ENCODE assay signal across 1 cellular context in the genomic region with DNA sequence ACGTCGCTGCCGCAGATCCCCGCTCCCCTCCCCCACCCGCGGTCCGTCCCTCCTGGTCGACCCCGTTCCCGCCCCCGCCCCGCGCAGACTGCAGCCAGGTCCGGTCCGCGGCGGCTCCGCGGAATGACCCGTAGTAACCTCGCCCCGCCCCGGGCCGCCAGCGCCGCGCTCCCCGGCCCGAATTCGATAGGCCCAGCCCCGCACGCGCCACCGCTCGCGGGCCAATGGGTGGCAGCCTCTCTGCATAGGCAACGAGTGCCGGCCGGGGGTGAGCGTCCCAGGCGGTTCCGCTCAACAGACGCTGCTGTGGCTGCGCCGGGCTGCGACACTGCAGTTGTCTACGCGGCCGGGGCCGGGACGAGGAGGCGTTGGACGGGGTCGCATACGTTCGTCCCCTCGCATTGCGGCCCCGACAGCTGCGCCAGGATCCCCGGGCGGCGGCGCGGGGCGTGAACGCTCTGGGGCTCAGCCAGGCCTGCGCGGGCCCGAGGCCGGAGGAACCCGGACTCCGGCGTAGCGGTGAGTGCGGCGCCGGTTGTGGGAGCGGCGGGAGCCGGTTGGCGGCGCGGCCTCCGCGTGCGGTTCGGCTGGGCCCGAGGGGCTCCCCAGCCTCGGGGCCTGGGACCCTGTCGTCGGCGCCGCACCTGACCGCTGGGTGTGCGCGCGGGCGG.
TF ChIP-seq lines count a peak whose summit lies in the region.

A gene (plus strand): TSS at position 297 of the 671 bp plus-strand sequence. CDS start 47,737 bp downstream, outside the sequence.

TF ChIP-seq in HepG2, 621 proteins besides CTCF, POLR2A, EP300 and RAD21 (continued from another document and continues in another):
- TF ChIP-seq, protein P1, sequence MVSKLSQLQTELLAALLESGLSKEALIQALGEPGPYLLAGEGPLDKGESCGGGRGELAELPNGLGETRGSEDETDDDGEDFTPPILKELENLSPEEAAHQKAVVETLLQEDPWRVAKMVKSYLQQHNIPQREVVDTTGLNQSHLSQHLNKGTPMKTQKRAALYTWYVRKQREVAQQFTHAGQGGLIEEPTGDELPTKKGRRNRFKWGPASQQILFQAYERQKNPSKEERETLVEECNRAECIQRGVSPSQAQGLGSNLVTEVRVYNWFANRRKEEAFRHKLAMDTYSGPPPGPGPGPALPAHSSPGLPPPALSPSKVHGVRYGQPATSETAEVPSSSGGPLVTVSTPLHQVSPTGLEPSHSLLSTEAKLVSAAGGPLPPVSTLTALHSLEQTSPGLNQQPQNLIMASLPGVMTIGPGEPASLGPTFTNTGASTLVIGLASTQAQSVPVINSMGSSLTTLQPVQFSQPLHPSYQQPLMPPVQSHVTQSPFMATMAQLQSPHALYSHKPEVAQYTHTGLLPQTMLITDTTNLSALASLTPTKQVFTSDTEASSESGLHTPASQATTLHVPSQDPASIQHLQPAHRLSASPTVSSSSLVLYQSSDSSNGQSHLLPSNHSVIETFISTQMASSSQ (IDR thresholded peaks at IDR 0.05; ENCODE audit: low read depth): no peak
- TF ChIP-seq, protein P1 (CRISPR knock-in tag; IDR thresholded peaks at IDR 0.05; ENCODE audit: borderline replicate concordance): peak; percentile 87
- TF ChIP-seq TOPORS (CRISPR knock-in tag; IDR thresholded peaks at IDR 0.05): peak; percentile 98
- TF ChIP-seq ZNF383 (CRISPR knock-in tag; IDR thresholded peaks at IDR 0.05; ENCODE audit: borderline replicate concordance): no peak
- TF ChIP-seq, protein P2, sequence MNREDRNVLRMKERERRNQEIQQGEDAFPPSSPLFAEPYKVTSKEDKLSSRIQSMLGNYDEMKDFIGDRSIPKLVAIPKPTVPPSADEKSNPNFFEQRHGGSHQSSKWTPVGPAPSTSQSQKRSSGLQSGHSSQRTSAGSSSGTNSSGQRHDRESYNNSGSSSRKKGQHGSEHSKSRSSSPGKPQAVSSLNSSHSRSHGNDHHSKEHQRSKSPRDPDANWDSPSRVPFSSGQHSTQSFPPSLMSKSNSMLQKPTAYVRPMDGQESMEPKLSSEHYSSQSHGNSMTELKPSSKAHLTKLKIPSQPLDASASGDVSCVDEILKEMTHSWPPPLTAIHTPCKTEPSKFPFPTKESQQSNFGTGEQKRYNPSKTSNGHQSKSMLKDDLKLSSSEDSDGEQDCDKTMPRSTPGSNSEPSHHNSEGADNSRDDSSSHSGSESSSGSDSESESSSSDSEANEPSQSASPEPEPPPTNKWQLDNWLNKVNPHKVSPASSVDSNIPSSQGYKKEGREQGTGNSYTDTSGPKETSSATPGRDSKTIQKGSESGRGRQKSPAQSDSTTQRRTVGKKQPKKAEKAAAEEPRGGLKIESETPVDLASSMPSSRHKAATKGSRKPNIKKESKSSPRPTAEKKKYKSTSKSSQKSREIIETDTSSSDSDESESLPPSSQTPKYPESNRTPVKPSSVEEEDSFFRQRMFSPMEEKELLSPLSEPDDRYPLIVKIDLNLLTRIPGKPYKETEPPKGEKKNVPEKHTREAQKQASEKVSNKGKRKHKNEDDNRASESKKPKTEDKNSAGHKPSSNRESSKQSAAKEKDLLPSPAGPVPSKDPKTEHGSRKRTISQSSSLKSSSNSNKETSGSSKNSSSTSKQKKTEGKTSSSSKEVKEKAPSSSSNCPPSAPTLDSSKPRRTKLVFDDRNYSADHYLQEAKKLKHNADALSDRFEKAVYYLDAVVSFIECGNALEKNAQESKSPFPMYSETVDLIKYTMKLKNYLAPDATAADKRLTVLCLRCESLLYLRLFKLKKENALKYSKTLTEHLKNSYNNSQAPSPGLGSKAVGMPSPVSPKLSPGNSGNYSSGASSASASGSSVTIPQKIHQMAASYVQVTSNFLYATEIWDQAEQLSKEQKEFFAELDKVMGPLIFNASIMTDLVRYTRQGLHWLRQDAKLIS (CRISPR knock-in tag; IDR thresholded peaks at IDR 0.05): peak; percentile 99
- TF ChIP-seq ZNF234 (CRISPR knock-in tag; conservative IDR thresholded peaks at IDR 0.05): 0 out of 2 replicates have a peak, but pooled peaks have one; percentile 52
- peak; percentile 88 for TF ChIP-seq GATA4 (IDR thresholded peaks at IDR 0.05; ENCODE audit: borderline replicate concordance, low read depth)
- TF ChIP-seq SAP130 (CRISPR knock-in tag; IDR thresholded peaks at IDR 0.05; ENCODE audit: low read depth): peak; percentile 96
- peak; percentile 93 for TF ChIP-seq ZBTB42 (CRISPR knock-in tag; IDR thresholded peaks at IDR 0.05)
- peak; percentile 89; the same call in 1 of the 2 replicates for TF ChIP-seq CAMTA2 (CRISPR knock-in tag; IDR thresholded peaks at IDR 0.05; ENCODE audit: borderline replicate concordance)
- no peak for TF ChIP-seq SMC3 (IDR thresholded peaks at IDR 0.05; ENCODE audit: low read length)
- no peak for TF ChIP-seq U2AF2 (IDR thresholded peaks at IDR 0.05; ENCODE audit: low read depth, low read length)
- TF ChIP-seq MYNN (CRISPR knock-in tag; IDR thresholded peaks at IDR 0.05; ENCODE audit: low read depth): peak; percentile 88
- no peak; the same call in 1 of the 2 replicates for TF ChIP-seq DNMT3B (CRISPR knock-in tag; conservative IDR thresholded peaks at IDR 0.05)
- TF ChIP-seq ZNF720 (CRISPR knock-in tag; IDR thresholded peaks at IDR 0.05): 0 out of 2 replicates have a peak, but pooled peaks have one; percentile 43
- TF ChIP-seq HCFC1 (IDR thresholded peaks at IDR 0.05; ENCODE audit: low read depth, low read length): 0 out of 2 replicates have a peak, but pooled peaks have one; percentile 19
- no peak for TF ChIP-seq CENPX (CRISPR knock-in tag; IDR thresholded peaks at IDR 0.05)
- no peak for TF ChIP-seq MAFK (conservative IDR thresholded peaks at IDR 0.05 in 1 of 2, IDR thresholded peaks at IDR 0.05 in 1 of 2; ENCODE audit: low read length in 2 of 2)
- TF ChIP-seq NFKB2 (CRISPR knock-in tag; IDR thresholded peaks at IDR 0.05; ENCODE audit: borderline replicate concordance): peak; percentile 94
- peak; percentile 82 for TF ChIP-seq ZBTB7A (CRISPR knock-in tag; IDR thresholded peaks at IDR 0.05)
- 0 out of 2 replicates have a peak, but pooled peaks have one; percentile 35 for TF ChIP-seq ATAD3A (CRISPR knock-in tag; IDR thresholded peaks at IDR 0.05)
- TF ChIP-seq PHB2 (IDR thresholded peaks at IDR 0.05; ENCODE audit: partially characterized antibody): no peak
- TF ChIP-seq HNF4A (CRISPR knock-in tag; IDR thresholded peaks at IDR 0.05): peak; percentile 40; the same call in 1 of the 2 replicates
- TF ChIP-seq AGO2 (optimal IDR thresholded peaks at IDR 0.05; ENCODE audit: low read depth, low read length): peak; percentile 92
- TF ChIP-seq JDP2 (CRISPR knock-in tag; IDR thresholded peaks at IDR 0.05; ENCODE audit: borderline replicate concordance): peak; percentile 94
- TF ChIP-seq ZNF780A (CRISPR knock-in tag; IDR thresholded peaks at IDR 0.05): peak; percentile 94
- TF ChIP-seq, protein P3, sequence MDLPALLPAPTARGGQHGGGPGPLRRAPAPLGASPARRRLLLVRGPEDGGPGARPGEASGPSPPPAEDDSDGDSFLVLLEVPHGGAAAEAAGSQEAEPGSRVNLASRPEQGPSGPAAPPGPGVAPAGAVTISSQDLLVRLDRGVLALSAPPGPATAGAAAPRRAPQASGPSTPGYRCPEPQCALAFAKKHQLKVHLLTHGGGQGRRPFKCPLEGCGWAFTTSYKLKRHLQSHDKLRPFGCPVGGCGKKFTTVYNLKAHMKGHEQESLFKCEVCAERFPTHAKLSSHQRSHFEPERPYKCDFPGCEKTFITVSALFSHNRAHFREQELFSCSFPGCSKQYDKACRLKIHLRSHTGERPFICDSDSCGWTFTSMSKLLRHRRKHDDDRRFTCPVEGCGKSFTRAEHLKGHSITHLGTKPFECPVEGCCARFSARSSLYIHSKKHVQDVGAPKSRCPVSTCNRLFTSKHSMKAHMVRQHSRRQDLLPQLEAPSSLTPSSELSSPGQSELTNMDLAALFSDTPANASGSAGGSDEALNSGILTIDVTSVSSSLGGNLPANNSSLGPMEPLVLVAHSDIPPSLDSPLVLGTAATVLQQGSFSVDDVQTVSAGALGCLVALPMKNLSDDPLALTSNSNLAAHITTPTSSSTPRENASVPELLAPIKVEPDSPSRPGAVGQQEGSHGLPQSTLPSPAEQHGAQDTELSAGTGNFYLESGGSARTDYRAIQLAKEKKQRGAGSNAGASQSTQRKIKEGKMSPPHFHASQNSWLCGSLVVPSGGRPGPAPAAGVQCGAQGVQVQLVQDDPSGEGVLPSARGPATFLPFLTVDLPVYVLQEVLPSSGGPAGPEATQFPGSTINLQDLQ (CRISPR knock-in tag; IDR thresholded peaks at IDR 0.05): peak; percentile 96
- no peak for TF ChIP-seq TCF12 (IDR thresholded peaks at IDR 0.05)
- TF ChIP-seq TCF12 (CRISPR knock-in tag; IDR thresholded peaks at IDR 0.05): no peak
- peak; percentile 74; the same call in 1 of the 2 replicates for TF ChIP-seq KLF9 (CRISPR knock-in tag; IDR thresholded peaks at IDR 0.05; ENCODE audit: low read depth)
- TF ChIP-seq, protein P4, sequence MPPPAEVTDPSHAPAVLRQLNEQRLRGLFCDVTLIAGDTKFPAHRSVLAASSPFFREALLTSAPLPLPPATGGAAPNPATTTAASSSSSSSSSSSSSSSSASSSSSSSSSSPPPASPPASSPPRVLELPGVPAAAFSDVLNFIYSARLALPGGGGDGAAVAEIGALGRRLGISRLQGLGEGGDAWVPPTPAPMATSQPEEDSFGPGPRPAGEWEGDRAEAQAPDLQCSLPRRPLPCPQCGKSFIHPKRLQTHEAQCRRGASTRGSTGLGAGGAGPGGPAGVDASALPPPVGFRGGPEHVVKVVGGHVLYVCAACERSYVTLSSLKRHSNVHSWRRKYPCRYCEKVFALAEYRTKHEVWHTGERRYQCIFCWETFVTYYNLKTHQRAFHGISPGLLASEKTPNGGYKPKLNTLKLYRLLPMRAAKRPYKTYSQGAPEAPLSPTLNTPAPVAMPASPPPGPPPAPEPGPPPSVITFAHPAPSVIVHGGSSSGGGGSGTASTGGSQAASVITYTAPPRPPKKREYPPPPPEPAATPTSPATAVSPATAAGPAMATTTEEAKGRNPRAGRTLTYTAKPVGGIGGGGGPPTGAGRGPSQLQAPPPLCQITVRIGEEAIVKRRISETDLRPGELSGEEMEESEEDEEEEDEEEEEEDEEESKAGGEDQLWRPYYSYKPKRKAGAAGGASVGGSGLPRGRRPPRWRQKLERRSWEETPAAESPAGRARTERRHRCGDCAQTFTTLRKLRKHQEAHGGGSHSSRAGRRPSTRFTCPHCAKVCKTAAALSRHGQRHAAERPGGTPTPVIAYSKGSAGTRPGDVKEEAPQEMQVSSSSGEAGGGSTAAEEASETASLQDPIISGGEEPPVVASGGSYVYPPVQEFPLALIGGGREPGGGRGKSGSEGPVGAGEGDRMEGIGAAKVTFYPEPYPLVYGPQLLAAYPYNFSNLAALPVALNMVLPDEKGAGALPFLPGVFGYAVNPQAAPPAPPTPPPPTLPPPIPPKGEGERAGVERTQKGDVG (CRISPR knock-in tag; IDR thresholded peaks at IDR 0.05; ENCODE audit: borderline replicate concordance): peak; percentile 59; the same call in 1 of the 2 replicates
- TF ChIP-seq, protein P5, sequence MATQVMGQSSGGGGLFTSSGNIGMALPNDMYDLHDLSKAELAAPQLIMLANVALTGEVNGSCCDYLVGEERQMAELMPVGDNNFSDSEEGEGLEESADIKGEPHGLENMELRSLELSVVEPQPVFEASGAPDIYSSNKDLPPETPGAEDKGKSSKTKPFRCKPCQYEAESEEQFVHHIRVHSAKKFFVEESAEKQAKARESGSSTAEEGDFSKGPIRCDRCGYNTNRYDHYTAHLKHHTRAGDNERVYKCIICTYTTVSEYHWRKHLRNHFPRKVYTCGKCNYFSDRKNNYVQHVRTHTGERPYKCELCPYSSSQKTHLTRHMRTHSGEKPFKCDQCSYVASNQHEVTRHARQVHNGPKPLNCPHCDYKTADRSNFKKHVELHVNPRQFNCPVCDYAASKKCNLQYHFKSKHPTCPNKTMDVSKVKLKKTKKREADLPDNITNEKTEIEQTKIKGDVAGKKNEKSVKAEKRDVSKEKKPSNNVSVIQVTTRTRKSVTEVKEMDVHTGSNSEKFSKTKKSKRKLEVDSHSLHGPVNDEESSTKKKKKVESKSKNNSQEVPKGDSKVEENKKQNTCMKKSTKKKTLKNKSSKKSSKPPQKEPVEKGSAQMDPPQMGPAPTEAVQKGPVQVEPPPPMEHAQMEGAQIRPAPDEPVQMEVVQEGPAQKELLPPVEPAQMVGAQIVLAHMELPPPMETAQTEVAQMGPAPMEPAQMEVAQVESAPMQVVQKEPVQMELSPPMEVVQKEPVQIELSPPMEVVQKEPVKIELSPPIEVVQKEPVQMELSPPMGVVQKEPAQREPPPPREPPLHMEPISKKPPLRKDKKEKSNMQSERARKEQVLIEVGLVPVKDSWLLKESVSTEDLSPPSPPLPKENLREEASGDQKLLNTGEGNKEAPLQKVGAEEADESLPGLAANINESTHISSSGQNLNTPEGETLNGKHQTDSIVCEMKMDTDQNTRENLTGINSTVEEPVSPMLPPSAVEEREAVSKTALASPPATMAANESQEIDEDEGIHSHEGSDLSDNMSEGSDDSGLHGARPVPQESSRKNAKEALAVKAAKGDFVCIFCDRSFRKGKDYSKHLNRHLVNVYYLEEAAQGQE (IDR thresholded peaks at IDR 0.05; ENCODE audit: borderline replicate concordance in 1 of 2, low read depth in 1 of 2, low read length in 2 of 2): peak in 1 of 2 experiments; percentile 88; a peak in 2 of 4 replicates
- TF ChIP-seq, protein P6, sequence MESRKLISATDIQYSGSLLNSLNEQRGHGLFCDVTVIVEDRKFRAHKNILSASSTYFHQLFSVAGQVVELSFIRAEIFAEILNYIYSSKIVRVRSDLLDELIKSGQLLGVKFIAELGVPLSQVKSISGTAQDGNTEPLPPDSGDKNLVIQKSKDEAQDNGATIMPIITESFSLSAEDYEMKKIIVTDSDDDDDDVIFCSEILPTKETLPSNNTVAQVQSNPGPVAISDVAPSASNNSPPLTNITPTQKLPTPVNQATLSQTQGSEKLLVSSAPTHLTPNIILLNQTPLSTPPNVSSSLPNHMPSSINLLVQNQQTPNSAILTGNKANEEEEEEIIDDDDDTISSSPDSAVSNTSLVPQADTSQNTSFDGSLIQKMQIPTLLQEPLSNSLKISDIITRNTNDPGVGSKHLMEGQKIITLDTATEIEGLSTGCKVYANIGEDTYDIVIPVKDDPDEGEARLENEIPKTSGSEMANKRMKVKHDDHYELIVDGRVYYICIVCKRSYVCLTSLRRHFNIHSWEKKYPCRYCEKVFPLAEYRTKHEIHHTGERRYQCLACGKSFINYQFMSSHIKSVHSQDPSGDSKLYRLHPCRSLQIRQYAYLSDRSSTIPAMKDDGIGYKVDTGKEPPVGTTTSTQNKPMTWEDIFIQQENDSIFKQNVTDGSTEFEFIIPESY (CRISPR knock-in tag; IDR thresholded peaks at IDR 0.05): peak; percentile 63; the same call in 1 of the 2 replicates
- TF ChIP-seq NRL (CRISPR knock-in tag; IDR thresholded peaks at IDR 0.05; ENCODE audit: borderline replicate concordance): peak; percentile 99
- peak; percentile 93 for TF ChIP-seq ZNF841 (CRISPR knock-in tag; IDR thresholded peaks at IDR 0.05; ENCODE audit: borderline replicate concordance)
- TF ChIP-seq PCBP2 (optimal IDR thresholded peaks at IDR 0.05; ENCODE audit: low read depth, low read length, poor library complexity, severe bottlenecking): no peak
- TF ChIP-seq CCAR2 (optimal IDR thresholded peaks at IDR 0.05; ENCODE audit: low read depth, low read length): no peak
